In genomic region chr9:36991516-36992134, GRCh38 we compare ENCODE assay signal across 8 cellular contexts. TPM values are rescaled to one million over a fixed set of nuclear protein-coding genes. Genes with fewer than 3 reads are reported as not detected.
DNase-seq lines count a peak whose midpoint lies in the region; ATAC-seq and TF ChIP-seq lines count a peak whose summit lies in the region.

No MANE protein-coding gene starts in this region.

- peak; percentile 56 for ATAC-seq in esophagus mucosa
- ATAC-seq in GM21619 (IDR thresholded peaks at IDR 0.05; ENCODE audit: unreplicated experiment): no peak
- ATAC-seq in HG03045 (IDR thresholded peaks at IDR 0.05; ENCODE audit: unreplicated experiment): no peak
- ATAC-seq in HG02642 (IDR thresholded peaks at IDR 0.05; ENCODE audit: poor library complexity, unreplicated experiment): no peak

- DNase-seq in 8988T (peak; percentile 88), GM10266 (ENCODE audit: extremely low spot score) (peak; percentile 66), RPMI7951 (ENCODE audit: low read depth) (peak; percentile 8)
- DNase-seq in stimulated activated CD8-positive, alpha-beta memory T cell treated with anti-CD3 and anti-CD28 coated beads, Interleukin-15, amount 100 ng/mL, for 48 hours (ENCODE audit: low read depth in 2 of 2): peak; percentile 15 to 23

- TF ChIP-seq CTCF in GM10266 (IDR thresholded peaks at IDR 0.05; ENCODE audit: control insufficient read depth, insufficient read depth, low read depth, missing control alignments): peak; percentile 63

RNA-seq across cellular contexts. Expression of gene PAX5, which starts 42.4 kb away (rescaled TPM):
- total RNA-seq in RPMI7951 (2014; rRNA removed; shearing (Covaris generic)): not detected in 2 replicates
- 0.44 TPM for total RNA-seq in esophagus mucosa

Comparison
In these comparisons a context has a peak if more than half of its experiments do, and no peak if none do; other contexts are left out.
1. DNase-seq: peak in every context shown above with its lines; median percentile 88 in 8988T; 66 in GM10266; 19 in stimulated activated CD8-positive, alpha-beta memory T cell treated with anti-CD3 and anti-CD28 coated beads, Interleukin-15, amount 100 ng/mL, for 48 hours; 8 in RPMI7951.